22 cellular contexts compared by ENCODE assay signal in genomic region chr9:125507247-125507646, GRCh38.
DNase-seq lines count a peak whose midpoint lies in the region; ATAC-seq and TF ChIP-seq lines count a peak whose summit lies in the region.
"Had no signal": no experiment of that assay in that cellular context is flagged by ENCODE, and none has a peak within 500 bp of the region (broad histone marks: within the 10 kb centered on the region; RNA-seq: fewer than 3 reads in every experiment).

No MANE protein-coding gene starts in this region.

- ATAC-seq in GM23338 (no peak), esophagus mucosa (no peak)

- H3K4me1 ChIP-seq in GM23338 (ENCODE audit: insufficient read depth) = peaks cover 23% of the 10 kb centered on the region
- H3K4me1 ChIP-seq in esophagus muscularis mucosa = peaks cover 10 to 59% (median 33%) of the 10 kb centered on the region in 4 donors
- H3K4me1 ChIP-seq in left ventricle myocardium inferior = peaks cover 60% of the 10 kb centered on the region
- peaks cover 21% of the 10 kb centered on the region for H3K4me1 ChIP-seq in SJCRH30
- H3K4me1 ChIP-seq: BLaER1 had no signal

- H3K36me3 ChIP-seq in GM23338 (ENCODE audit: insufficient read depth) (no peaks in the 10 kb centered on the region), esophagus muscularis mucosa (peaks cover 0 to 6% (median 0%) of the 10 kb centered on the region in 4 donors), left ventricle myocardium inferior (no peaks in the 10 kb centered on the region), SJCRH30 (no peaks in the 10 kb centered on the region)
- H3K36me3 ChIP-seq: HAP-1 had no signal

- H3K4me3 ChIP-seq in GM23338 (no peak overlapping the region), esophagus muscularis mucosa (no peak overlapping the region), left ventricle myocardium inferior (no peak overlapping the region), SJCRH30 (no peak overlapping the region)
- H3K4me3 ChIP-seq: BLaER1, HAP-1, PC-9 had no signal

- no peaks in the 10 kb centered on the region for H4K20me1 ChIP-seq in GM23338 (replicated peaks; ENCODE audit: insufficient read depth)
- H4K20me1 ChIP-seq: BLaER1 had no signal

- TF ChIP-seq POLR2A in esophagus muscularis mucosa (IDR thresholded peaks at IDR 0.05; ENCODE audit: low read depth) = no peak

- H3K4me2 ChIP-seq in GM23338 = no peak overlapping the region
- H3K4me2 ChIP-seq: BLaER1, PC-9 had no signal

- no peak overlapping the region for H2AFZ ChIP-seq in GM23338
- H2AFZ ChIP-seq: PC-9 had no signal

- 93% methylated on average over 5 of the region's 5 CpGs for WGBS in esophagus muscularis mucosa

- H3K27me3 ChIP-seq in GM23338 (ENCODE audit: insufficient read depth) (no peaks in the 10 kb centered on the region), esophagus muscularis mucosa (no peaks in the 10 kb centered on the region), left ventricle myocardium inferior (ENCODE audit: low read depth) (no peaks in the 10 kb centered on the region), SJCRH30 (no peaks in the 10 kb centered on the region)
- H3K27me3 ChIP-seq: BLaER1 had no signal

- peaks cover 2% of the 10 kb centered on the region for H3K27me3 Mint-ChIP-seq in GM23338 (ENCODE audit: insufficient read depth, low read depth, poor library complexity)
- no peaks in the 10 kb centered on the region for H3K27me3 Mint-ChIP-seq in nephron (ENCODE audit: low read depth)
- H3K27me3 Mint-ChIP-seq: CD4-positive, CD25-positive, alpha-beta regulatory T cell had no signal

- intact Hi-C loops in esophagus muscularis mucosa (cut with DNase I) (no loop called here), left ventricle myocardium inferior (cut with micrococcal nuclease) (no loop called here)

- H3K9me3 Mint-ChIP-seq in GM23338 (no peaks in the 10 kb centered on the region), nephron (no peaks in the 10 kb centered on the region)
- H3K9me3 Mint-ChIP-seq: CD4-positive, CD25-positive, alpha-beta regulatory T cell; HFFc6 had no signal

- H3K9me3 ChIP-seq in esophagus muscularis mucosa = no peaks in the 10 kb centered on the region
- H3K9me3 ChIP-seq in left ventricle myocardium inferior (replicated peaks) = no peaks in the 10 kb centered on the region
- H3K9me3 ChIP-seq in SJCRH30 (replicated peaks) = no peaks in the 10 kb centered on the region
- H3K9me3 ChIP-seq: HAP-1 had no signal

- TF ChIP-seq CTCF in GM23338 (conservative IDR thresholded peaks at IDR 0.05; ENCODE audit: low read depth in 2 of 2) = no peak
- TF ChIP-seq CTCF in esophagus muscularis mucosa (IDR thresholded peaks at IDR 0.05) = no peak
- no peak for TF ChIP-seq CTCF in left ventricle myocardium inferior (IDR thresholded peaks at IDR 0.05; ENCODE audit: borderline replicate concordance)
- TF ChIP-seq CTCF in nephron (IDR thresholded peaks at IDR 0.05; ENCODE audit: unreplicated experiment in 3 of 3) = no peak

- H3K27ac ChIP-seq in GM23338 (ENCODE audit: low read depth) (no peak overlapping the region), esophagus muscularis mucosa (replicated peaks in 1 of 4) (peak overlapping the region in 1 of 4 donors; percentile 17), left ventricle myocardium inferior (replicated peaks) (peak overlapping the region; percentile 72), SJCRH30 (no peak overlapping the region)
- H3K27ac ChIP-seq: BLaER1, PC-9 had no signal

- H3K79me2 ChIP-seq in GM23338 (replicated peaks; ENCODE audit: insufficient read depth) = no peaks in the 10 kb centered on the region; the same call in 1 of the 2 replicates

- H3K36me3 Mint-ChIP-seq in GM23338 (ENCODE audit: low read depth) (peaks cover 4% of the 10 kb centered on the region; the same call in 1 of the 3 replicates), nephron (ENCODE audit: low read depth) (peaks cover 10% of the 10 kb centered on the region)

- DNase-seq in GM23338 (ENCODE audit: low spot score) (no peak), esophagus muscularis mucosa (ENCODE audit: extremely low spot score) (peak; percentile 42), left ventricle myocardium inferior (no peak), inferior parietal cortex (ENCODE audit: extremely low spot score) (no peak), DMS153 (lab: John Stamatoyannopoulos, UW) (no peak), SJCRH30 (no peak)
- DNase-seq: CD4-positive, CD25-positive, alpha-beta regulatory T cell; GOT3; HFFc6; KBM-7; MV-4-11; NCI-H1105 treated with DMSO at 0.1 percent for 48 hours; NCI-H2029; NCI-H446 treated with DMSO at 0.1 percent for 48 hours; NCI-H526; NCI-H82; PC-9; SHP77 had no signal

- H3K27ac Mint-ChIP-seq in GM23338 (peak overlapping the region; percentile 64; the same call in 1 of the 2 replicates), nephron (peak overlapping the region; percentile 85 to 98 (median 86))
- H3K27ac Mint-ChIP-seq: CD4-positive, CD25-positive, alpha-beta regulatory T cell; HFFc6 had no signal

- H3K4me1 Mint-ChIP-seq in GM23338 (peaks cover 29% of the 10 kb centered on the region), nephron (peaks cover 54% of the 10 kb centered on the region)

- no peaks in the 10 kb centered on the region for H3K9me2 ChIP-seq in GM23338 (ENCODE audit: insufficient read depth)

- H3F3A ChIP-seq in GM23338 (replicated peaks; ENCODE audit: low read depth) = no peaks in the 10 kb centered on the region

- no peak for TF ChIP-seq EP300 in esophagus muscularis mucosa (IDR thresholded peaks at IDR 0.05)

- H3K4me3 Mint-ChIP-seq in GM23338 (no peak overlapping the region), nephron (no peak overlapping the region)
- H3K4me3 Mint-ChIP-seq: CD4-positive, CD25-positive, alpha-beta regulatory T cell; HFFc6 had no signal

TF ChIP-seq in GM23338, 12 proteins besides CTCF, POLR2A, EP300 and RAD21:
- TF ChIP-seq EZH2phosphoT487 (IDR thresholded peaks at IDR 0.05; ENCODE audit: unreplicated experiment) = no peak
- no peak for TF ChIP-seq JUNB (IDR thresholded peaks at IDR 0.05; ENCODE audit: unreplicated experiment)
TF ChIP-seq in GM23338: peak in this region for 0.
